Comparison of ENCODE assay signal across 17 cellular contexts in genomic region chr3:44991326-44991725, GRCh38. TPM values are rescaled to one million over a fixed set of nuclear protein-coding genes. Genes with fewer than 3 reads are reported as not detected.
"Had no signal": no experiment of that assay in that cellular context is flagged by ENCODE, and none has a peak within 500 bp of the region (broad histone marks: within the 10 kb centered on the region; RNA-seq: fewer than 3 reads in every experiment).

No MANE protein-coding gene starts in this region.

- H3K27me3 ChIP-seq: cardiac muscle cell, esophagus squamous epithelium, right atrium auricular region, transverse colon, uterus had no signal

- H3K27ac ChIP-seq: cardiac muscle cell, esophagus squamous epithelium, prostate gland, right atrium auricular region, transverse colon, uterus had no signal

- DNase-seq: activated naive CD4-positive, alpha-beta T cell; activated T-cell treated with anti-CD3 and anti-CD28 coated beads for 4 hours; amniotic stem cell; effector memory CD8-positive, alpha-beta T cell; esophagus squamous epithelium; naive B cell; stimulated activated CD4-positive, alpha-beta T cell treated with anti-CD3 and anti-CD28 coated beads, Interleukin-2, amount 100 ng/mL, for 24 hours; stimulated activated naive CD8-positive, alpha-beta T cell treated with anti-CD3 and anti-CD28 coated beads, Interleukin-15, Interleukin-2, amounts not matched to agents 100 U/mL and 50 U/mL, for 24 hours; substantia nigra; transverse colon; uterus had no signal

- H3K9me3 ChIP-seq: esophagus squamous epithelium, prostate gland, right atrium auricular region, transverse colon, uterus had no signal

- H3K9me3 Mint-ChIP-seq: activated T-helper 1 cell treated with anti-CD3 and anti-CD28 coated beads, Interleukin-12 subunit alpha, Interleukin-12 subunit beta, Interleukin-2, Interleukin-4 antibody, amounts not matched to agents 30 ng/mL and 10 ng/mL and 1 ng/mL, durations not matched to agents 14 hours and 24 hours and 36 hours; effector memory CD8-positive, alpha-beta T cell; memory B cell; naive B cell had no signal

- H3K4me3 ChIP-seq: cardiac muscle cell, esophagus squamous epithelium, prostate gland, right atrium auricular region, transverse colon, uterus had no signal

- H3K27ac Mint-ChIP-seq: activated T-helper 1 cell treated with anti-CD3 and anti-CD28 coated beads, Interleukin-12 subunit alpha, Interleukin-12 subunit beta, Interleukin-2, Interleukin-4 antibody, amounts not matched to agents 30 ng/mL and 10 ng/mL and 1 ng/mL, durations not matched to agents 14 hours and 24 hours and 36 hours; effector memory CD8-positive, alpha-beta T cell; memory B cell had no signal

- ATAC-seq: effector memory CD8-positive, alpha-beta T cell; SK-N-SH treated with all-trans-retinoic acid at 6 μM for 48 hours; stimulated activated naive CD8-positive, alpha-beta T cell treated with anti-CD3 and anti-CD28 coated beads, Interleukin-15, Interleukin-2, amounts not matched to agents 100 U/mL and 50 U/mL, for 24 hours had no signal

- H3K36me3 ChIP-seq: prostate gland, transverse colon, uterus had no signal

- H3K4me1 ChIP-seq: prostate gland, uterus had no signal

- H3K4me3 Mint-ChIP-seq: activated T-helper 1 cell treated with anti-CD3 and anti-CD28 coated beads, Interleukin-12 subunit alpha, Interleukin-12 subunit beta, Interleukin-2, Interleukin-4 antibody, amounts not matched to agents 30 ng/mL and 10 ng/mL and 1 ng/mL, durations not matched to agents 14 hours and 24 hours and 36 hours; effector memory CD8-positive, alpha-beta T cell; memory B cell; naive B cell had no signal

- H3K27me3 Mint-ChIP-seq: effector memory CD8-positive, alpha-beta T cell; memory B cell; naive B cell had no signal

RNA-seq across cellular contexts. Expression of gene CLEC3B, which starts 34.8 kb away (rescaled TPM):
- total RNA-seq: activated T-helper 1 cell treated with anti-CD3 and anti-CD28 coated beads, Interleukin-12 subunit alpha, Interleukin-12 subunit beta, Interleukin-2, Interleukin-4 antibody, amounts not matched to agents 30 ng/mL and 10 ng/mL and 1 ng/mL, durations not matched to agents 14 hours and 24 hours and 36 hours had no signal
